Comparison of ENCODE assay signal across 8 cellular contexts in genomic region chr16:569445-570254, GRCh38. TPM values are rescaled to one million over a fixed set of nuclear protein-coding genes. Genes with fewer than 3 reads are reported as not detected.
A peak's percentile ranks its signal among the peaks of the same experiment; 100 is the strongest.
DNase-seq lines count a peak whose midpoint lies in the region; ATAC-seq and TF ChIP-seq lines count a peak whose summit lies in the region.

Gene PIGQ (plus strand): TSS chr16:569968. CDS start chr16:574075, 4,107 bp downstream.

- peaks cover 21% of the 10 kb centered on the region for H3K4me1 Mint-ChIP-seq in endodermal cell

- H3K4me3 ChIP-seq in endodermal cell (ENCODE audit: low read length): peak within 1 kb of the TSS; percentile 84

- peak within 1 kb of the TSS; percentile 71 for H3K9ac ChIP-seq in endodermal cell (ENCODE audit: extremely low read depth, low read length, poor library complexity, severe bottlenecking)

- peak; percentile 50 for ATAC-seq in GM21529 (IDR thresholded peaks at IDR 0.05; ENCODE audit: unreplicated experiment)

- no peaks in the 10 kb centered on the region for H3K9me3 ChIP-seq in endodermal cell (ENCODE audit: control insufficient read depth, low read length)

- H3K4me3 Mint-ChIP-seq in endodermal cell: peak within 1 kb of the TSS; percentile 80

- peak within 1 kb of the TSS; percentile 60 for H3K27ac ChIP-seq in endodermal cell (ENCODE audit: low read depth, low read length)

- peaks cover 7% of the 10 kb centered on the region for H3K4me1 ChIP-seq in endodermal cell (ENCODE audit: control insufficient read depth, insufficient read depth, low read length)

- WGBS in endodermal cell (ENCODE audit: insufficient coverage in 1 of 2, insufficient read length in 1 of 2), 2 experiments: 2% methylated on average over 18 to 87 of the region's 87 CpGs

- peak within 1 kb of the TSS; percentile 86 for H3K27ac Mint-ChIP-seq in endodermal cell

- DNase-seq in COR-L47 (lab: John Stamatoyannopoulos, UW): peak; percentile 44
- peak; percentile 34 for DNase-seq in NCI-H226
- peak; percentile 89 for DNase-seq in activated CD8-positive, alpha-beta memory T cell treated with anti-CD3 and anti-CD28 coated beads, Interleukin-2, amount 50 U/mL, for 48 hours
- peak; percentile 89 for DNase-seq in endodermal cell
- no peak for DNase-seq in mesenteric fat pad (ENCODE audit: low spot score)
- peak; percentile 20 for DNase-seq in stimulated activated CD8-positive, alpha-beta memory T cell treated with anti-CD3 and anti-CD28 coated beads, Interleukin-15, amount 100 ng/mL, for 1 hour (ENCODE audit: low read depth)
- no peak for DNase-seq in pons (ENCODE audit: low spot score)

- TF ChIP-seq CTCF in endodermal cell (conservative IDR thresholded peaks at IDR 0.05): no peak

- no peaks in the 10 kb centered on the region for H3K27me3 ChIP-seq in endodermal cell (ENCODE audit: control insufficient read depth, insufficient read depth, low read length, poor library complexity, severe bottlenecking)

- peaks cover 6% of the 10 kb centered on the region for H3K36me3 Mint-ChIP-seq in endodermal cell (ENCODE audit: low read depth)

- H3K9me3 Mint-ChIP-seq in endodermal cell: no peaks in the 10 kb centered on the region

- H3K27me3 Mint-ChIP-seq in endodermal cell (ENCODE audit: insufficient read depth): no peaks in the 10 kb centered on the region

- H3K36me3 ChIP-seq in endodermal cell (ENCODE audit: control insufficient read depth, insufficient read depth, low read length): peaks cover 4% of the 10 kb centered on the region

RNA-seq across cellular contexts. Expression of gene PIGQ, which starts in this region (rescaled TPM):
- 100 to 1,000 TPM; 128 to 129 TPM for total RNA-seq in endodermal cell
- polyA plus RNA-seq in endodermal cell (2013, experiment 1 of 2): 61.9 TPM
- 52.5 TPM for polyA plus RNA-seq in endodermal cell (2013, experiment 2 of 2)
- 32.4 TPM for total RNA-seq in mesenteric fat pad

Comparison
In these comparisons a context has a peak if more than half of its experiments do, and no peak if none do; other contexts are left out.
1. DNase-seq: peak in COR-L47 (single experiment), NCI-H226 (single experiment), activated CD8-positive, alpha-beta memory T cell treated with anti-CD3 and anti-CD28 coated beads, Interleukin-2, amount 50 U/mL, for 48 hours (single experiment), endodermal cell (single experiment) and stimulated activated CD8-positive, alpha-beta memory T cell treated with anti-CD3 and anti-CD28 coated beads, Interleukin-15, amount 100 ng/mL, for 1 hour (single experiment); none in mesenteric fat pad (single experiment) and pons (single experiment).